9 cellular contexts compared by ENCODE assay signal in the genomic region with DNA sequence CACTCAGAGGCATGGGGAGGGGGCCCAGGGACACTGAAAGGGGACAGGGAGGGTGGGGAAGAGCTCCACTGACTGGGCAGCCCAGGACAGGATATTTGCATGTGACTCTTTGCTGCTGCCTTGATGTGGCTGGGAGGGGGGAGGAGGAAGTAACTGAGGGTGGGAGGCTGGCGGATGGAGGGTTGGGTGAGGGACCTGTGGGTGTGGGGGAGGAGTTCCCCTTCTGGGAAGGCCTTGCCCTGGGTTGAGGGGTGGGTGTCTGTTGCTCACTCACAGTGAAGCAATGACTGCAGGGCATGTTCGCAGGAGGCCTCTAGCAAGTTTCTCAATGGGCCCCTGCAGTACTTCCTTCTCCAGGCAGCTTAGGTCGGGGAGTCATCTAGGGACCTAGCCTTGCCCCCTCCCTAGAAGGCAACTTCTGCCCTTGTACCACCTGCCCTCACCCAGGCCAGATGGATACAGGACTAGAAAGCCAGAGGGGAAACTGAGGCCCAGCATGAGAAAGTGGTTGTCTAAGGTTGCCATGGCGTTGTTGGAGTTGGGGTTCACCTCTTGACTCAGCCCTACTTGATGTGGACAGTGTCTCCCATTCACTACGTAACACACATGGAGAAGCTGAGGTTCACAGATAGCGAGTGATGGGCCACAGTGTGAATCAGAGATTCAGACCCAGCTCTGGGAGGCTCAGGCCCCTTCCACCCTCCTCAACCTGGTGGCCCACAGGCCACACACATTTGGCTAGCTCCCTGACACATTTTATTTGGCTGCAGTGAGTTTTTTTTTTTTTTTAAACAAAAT. TPM values are rescaled to one million over a fixed set of nuclear protein-coding genes. Genes with fewer than 3 reads are reported as not detected.
DNase-seq lines count a peak whose midpoint lies in the region; ATAC-seq and TF ChIP-seq lines count a peak whose summit lies in the region.
"Had no signal": no experiment of that assay in that cellular context is flagged by ENCODE, and none has a peak within 500 bp of the region (broad histone marks: within the 10 kb centered on the region; RNA-seq: fewer than 3 reads in every experiment).

No MANE protein-coding gene starts in this region.

- peak overlapping the region; percentile 90 for H3K4me3 ChIP-seq in thymus (ENCODE audit: low read length)

- H3K4me1 ChIP-seq in thymus (ENCODE audit: control insufficient read depth, insufficient read depth, low read length), result peaks cover 58% of the 10 kb centered on the region

- peak; percentile 49 to 68 for ATAC-seq in natural killer cell treated with Interleukin-12 subunit alpha and Interleukin-12 subunit beta and Interleukin-15 and Interleukin-18, amount 100 ng/mL, for 72 hours
- ATAC-seq in GM18498 (IDR thresholded peaks at IDR 0.05; ENCODE audit: unreplicated experiment), result no peak

- H3K27me3 ChIP-seq in thymus (ENCODE audit: control insufficient read depth, insufficient read depth), result no peaks in the 10 kb centered on the region

- peaks cover 57% of the 10 kb centered on the region for H3K4me1 Mint-ChIP-seq in activated naive CD8-positive, alpha-beta T cell treated with anti-CD3 and anti-CD28 coated beads for 36 hours
- peaks cover 57 to 61% of the 10 kb centered on the region in 2 donors for H3K4me1 Mint-ChIP-seq in natural killer cell treated with Interleukin-12 subunit alpha and Interleukin-12 subunit beta and Interleukin-15 and Interleukin-18, amount 100 ng/mL, for 72 hours (ENCODE audit: low read depth in 2 of 2)

- peak overlapping the region; percentile 82 for H3K27ac ChIP-seq in thymus (ENCODE audit: low read depth)

- peaks cover 2% of the 10 kb centered on the region for H3K9me3 Mint-ChIP-seq in activated naive CD8-positive, alpha-beta T cell treated with anti-CD3 and anti-CD28 coated beads for 36 hours
- no peaks in the 10 kb centered on the region for H3K9me3 Mint-ChIP-seq in natural killer cell treated with Interleukin-12 subunit alpha and Interleukin-12 subunit beta and Interleukin-15 and Interleukin-18, amount 100 ng/mL, for 72 hours

- H3K36me3 ChIP-seq in thymus (ENCODE audit: control insufficient read depth, insufficient read depth), result peaks cover 33% of the 10 kb centered on the region

- peaks cover 49% of the 10 kb centered on the region for H3K36me3 Mint-ChIP-seq in activated naive CD8-positive, alpha-beta T cell treated with anti-CD3 and anti-CD28 coated beads for 36 hours
- H3K36me3 Mint-ChIP-seq in natural killer cell treated with Interleukin-12 subunit alpha and Interleukin-12 subunit beta and Interleukin-15 and Interleukin-18, amount 100 ng/mL, for 72 hours, result no peaks in the 10 kb centered on the region

- no peak for TF ChIP-seq CTCF in GM10266 (IDR thresholded peaks at IDR 0.05; ENCODE audit: control insufficient read depth, insufficient read depth, low read depth, missing control alignments)

- H3K27me3 Mint-ChIP-seq in activated naive CD8-positive, alpha-beta T cell treated with anti-CD3 and anti-CD28 coated beads for 36 hours, result peaks cover 3% of the 10 kb centered on the region
- no peaks in the 10 kb centered on the region for H3K27me3 Mint-ChIP-seq in natural killer cell treated with Interleukin-12 subunit alpha and Interleukin-12 subunit beta and Interleukin-15 and Interleukin-18, amount 100 ng/mL, for 72 hours

- WGBS in thymus, result 44% methylated on average over 6 of the region's 6 CpGs

- peak; percentile 83 for DNase-seq in GM10266 (ENCODE audit: extremely low spot score)
- DNase-seq in T-helper 1 cell, result peak; percentile 64 to 94 (median 71)
- peak; percentile 84 for DNase-seq in activated naive CD8-positive, alpha-beta T cell treated with anti-CD3 and anti-CD28 coated beads for 36 hours
- DNase-seq in natural killer cell treated with Interleukin-12 subunit alpha and Interleukin-12 subunit beta and Interleukin-15 and Interleukin-18, amount 100 ng/mL, for 72 hours (ENCODE audit: low spot score), result peak; percentile 95
- DNase-seq in cerebellar cortex (ENCODE audit: low spot score), result no peak
- DNase-seq in NCI-H2196 treated with DMSO at 0.1 percent for 48 hours (lab: John Stamatoyannopoulos, UW; ENCODE audit: unreplicated experiment), result no peak

- H3K4me3 Mint-ChIP-seq in activated naive CD8-positive, alpha-beta T cell treated with anti-CD3 and anti-CD28 coated beads for 36 hours, result peak overlapping the region; percentile 95
- H3K4me3 Mint-ChIP-seq in natural killer cell treated with Interleukin-12 subunit alpha and Interleukin-12 subunit beta and Interleukin-15 and Interleukin-18, amount 100 ng/mL, for 72 hours, result peak overlapping the region; percentile 90

- H3K9me3 ChIP-seq in thymus (ENCODE audit: control insufficient read depth), result no peaks in the 10 kb centered on the region

- H3K27ac Mint-ChIP-seq in activated naive CD8-positive, alpha-beta T cell treated with anti-CD3 and anti-CD28 coated beads for 36 hours, result peak overlapping the region; percentile 97
- peak overlapping the region; percentile 92 for H3K27ac Mint-ChIP-seq in natural killer cell treated with Interleukin-12 subunit alpha and Interleukin-12 subunit beta and Interleukin-15 and Interleukin-18, amount 100 ng/mL, for 72 hours

RNA-seq across cellular contexts. Expression of a gene that starts 3.0 kb away (rescaled TPM):
- 100 to 1,000 TPM; 113 to 115 TPM for total RNA-seq in activated naive CD8-positive, alpha-beta T cell treated with anti-CD3 and anti-CD28 coated beads for 36 hours
- 100 to 1,000 TPM in 1 of 2 donors, 10 to 100 TPM in 1; 58.1 to 113 TPM for total RNA-seq in natural killer cell treated with Interleukin-12 subunit alpha and Interleukin-12 subunit beta and Interleukin-15 and Interleukin-18, amount 100 ng/mL, for 72 hours
- 36.3 TPM for polyA plus RNA-seq in thymus

RNA-seq across cellular contexts. Expression of a gene that starts 17.2 kb away (rescaled TPM):
- 10 to 100 TPM; 21.5 to 21.8 TPM for total RNA-seq in activated naive CD8-positive, alpha-beta T cell treated with anti-CD3 and anti-CD28 coated beads for 36 hours
- 1 to 10 TPM in 1 of 2 donors, under 1 TPM in 1; 0.83 to 2.6 TPM for total RNA-seq in natural killer cell treated with Interleukin-12 subunit alpha and Interleukin-12 subunit beta and Interleukin-15 and Interleukin-18, amount 100 ng/mL, for 72 hours
- polyA plus RNA-seq in thymus, result 1.6 TPM

RNA-seq across cellular contexts. Expression of a gene that starts 20.1 kb away (rescaled TPM):
- 1 to 10 TPM; 5.6 TPM for total RNA-seq in activated naive CD8-positive, alpha-beta T cell treated with anti-CD3 and anti-CD28 coated beads for 36 hours
- under 1 TPM in 1 of 2 donors, not detected in 1; 0.45 TPM for total RNA-seq in natural killer cell treated with Interleukin-12 subunit alpha and Interleukin-12 subunit beta and Interleukin-15 and Interleukin-18, amount 100 ng/mL, for 72 hours
- polyA plus RNA-seq in thymus, result 1.2 TPM

RNA-seq across cellular contexts. Expression of a gene that starts 29.0 kb away (rescaled TPM):
- total RNA-seq in activated naive CD8-positive, alpha-beta T cell treated with anti-CD3 and anti-CD28 coated beads for 36 hours, result not detected
- total RNA-seq in natural killer cell treated with Interleukin-12 subunit alpha and Interleukin-12 subunit beta and Interleukin-15 and Interleukin-18, amount 100 ng/mL, for 72 hours, result not detected
- not detected for polyA plus RNA-seq in thymus
- total RNA-seq: dermis microvascular lymphatic vessel endothelial cell had no signal

RNA-seq across cellular contexts. Expression of a gene that starts 44.0 kb away (rescaled TPM):
- 100 to 1,000 TPM; 100 to 106 TPM for total RNA-seq in activated naive CD8-positive, alpha-beta T cell treated with anti-CD3 and anti-CD28 coated beads for 36 hours
- 10 to 100 TPM in 1 of 2 donors, 1 to 10 TPM in 1; 7.1 to 13.3 TPM for total RNA-seq in natural killer cell treated with Interleukin-12 subunit alpha and Interleukin-12 subunit beta and Interleukin-15 and Interleukin-18, amount 100 ng/mL, for 72 hours
- 34.3 TPM for polyA plus RNA-seq in thymus

Comparison
In these comparisons a context has a peak if more than half of its experiments do, and no peak if none do; other contexts are left out.
1. DNase-seq: peak in GM10266 (single experiment), T-helper 1 cell (5 of 5), activated naive CD8-positive, alpha-beta T cell treated with anti-CD3 and anti-CD28 coated beads for 36 hours (single experiment) and natural killer cell treated with Interleukin-12 subunit alpha and Interleukin-12 subunit beta and Interleukin-15 and Interleukin-18, amount 100 ng/mL, for 72 hours (single experiment); none in cerebellar cortex (single experiment) and NCI-H2196 treated with DMSO at 0.1 percent for 48 hours (single experiment).
2. RNA of a gene that starts 17.2 kb away (total RNA-seq): 21.5 to 21.8 TPM in activated naive CD8-positive, alpha-beta T cell treated with anti-CD3 and anti-CD28 coated beads for 36 hours; 0.83 to 2.6 TPM in natural killer cell treated with Interleukin-12 subunit alpha and Interleukin-12 subunit beta and Interleukin-15 and Interleukin-18, amount 100 ng/mL, for 72 hours; every median in the first group is over 4 times any median in the second.
3. RNA of a gene that starts 20.1 kb away (total RNA-seq): 5.6 TPM in activated naive CD8-positive, alpha-beta T cell treated with anti-CD3 and anti-CD28 coated beads for 36 hours; 0.45 TPM in natural killer cell treated with Interleukin-12 subunit alpha and Interleukin-12 subunit beta and Interleukin-15 and Interleukin-18, amount 100 ng/mL, for 72 hours; every median in the first group is over 4 times any median in the second.